ENCODE assay signal across 8 cellular contexts in the genomic region with DNA sequence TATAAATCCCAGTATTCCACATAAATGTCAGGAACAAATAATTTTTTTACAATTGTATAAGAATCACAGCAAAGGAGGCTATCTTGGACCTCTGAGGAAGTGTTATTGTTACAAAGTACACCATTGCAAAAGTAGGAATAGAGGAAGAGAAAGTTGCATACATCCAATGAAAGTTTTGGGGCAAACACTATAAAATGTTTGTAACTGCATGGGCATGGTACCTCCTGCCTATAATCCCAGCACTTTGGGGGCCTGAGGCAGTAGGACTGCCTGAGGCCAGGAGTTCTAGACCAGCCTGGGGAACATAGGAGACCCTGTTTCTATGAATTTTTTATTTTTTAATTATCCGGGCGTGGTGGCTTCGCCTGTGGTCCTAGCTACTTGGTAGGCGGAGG. TPM values are rescaled to one million over a fixed set of nuclear protein-coding genes. Genes with fewer than 3 reads are reported as not detected.
A peak's percentile ranks its signal among the peaks of the same experiment; 100 is the strongest.
DNase-seq lines count a peak whose midpoint lies in the region; ATAC-seq and TF ChIP-seq lines count a peak whose summit lies in the region.

No MANE protein-coding gene starts in this region.

- peak overlapping the region; percentile 90 for H3K4me3 Mint-ChIP-seq in osteocyte (ENCODE audit: unreplicated experiment)

- no peaks in the 10 kb centered on the region for H3K27me3 Mint-ChIP-seq in osteocyte (ENCODE audit: unreplicated experiment)

- peak overlapping the region; percentile 60 for H3K9ac ChIP-seq in DND-41 (ENCODE audit: low read depth, low read length)
- peak overlapping the region; percentile 85 for H3K9ac ChIP-seq in NT2/D1 (ENCODE audit: insufficient read length, low read depth)
- peak overlapping the region; percentile 67 to 82 for H3K9ac ChIP-seq in duodenal mucosa (ENCODE audit: low read depth in 1 of 2, low read length in 2 of 2)

- peaks cover 20% of the 10 kb centered on the region for H4K20me1 ChIP-seq in DND-41 (ENCODE audit: insufficient read depth, low read length)

- peak overlapping the region; percentile 81 for H2AFZ ChIP-seq in DND-41 (ENCODE audit: low read depth, low read length)

- H3K27me3 ChIP-seq in DND-41 (ENCODE audit: insufficient read depth, low read length, poor library complexity) (no peaks in the 10 kb centered on the region), NT2/D1 (ENCODE audit: insufficient read depth, insufficient read length) (no peaks in the 10 kb centered on the region), duodenal mucosa (ENCODE audit: control insufficient read depth in 1 of 2, insufficient read depth in 2 of 2, low read length in 2 of 2) (no peaks in the 10 kb centered on the region)

- no peaks in the 10 kb centered on the region for H3K9me3 ChIP-seq in DND-41 (ENCODE audit: insufficient read depth, low read length, severe bottlenecking)
- no peaks in the 10 kb centered on the region for H3K9me3 ChIP-seq in NT2/D1 (ENCODE audit: insufficient read depth, low read length)
- no peaks in the 10 kb centered on the region for H3K9me3 ChIP-seq in duodenal mucosa (ENCODE audit: control insufficient read depth in 1 of 2, low read length in 2 of 2)

- H3K4me3 ChIP-seq in DND-41 (ENCODE audit: low read depth in 1 of 2, low read length in 2 of 2) (peak overlapping the region; percentile 29 to 69; a peak in 3 of 4 replicates), NT2/D1 (ENCODE audit: insufficient read length, low read depth) (peak overlapping the region; percentile 76), duodenal mucosa (ENCODE audit: low read depth in 1 of 2, low read length in 2 of 2) (peak overlapping the region; percentile 93 to 95)

- ATAC-seq in DND-41 (ENCODE audit: insufficient read depth, low read depth) (no peak), GM21786 (IDR thresholded peaks at IDR 0.05; ENCODE audit: unreplicated experiment) (no peak), GM19452 (IDR thresholded peaks at IDR 0.05; ENCODE audit: unreplicated experiment) (no peak)

- peaks cover 33% of the 10 kb centered on the region for H3K4me1 ChIP-seq in DND-41 (ENCODE audit: insufficient read depth, low read length)
- H3K4me1 ChIP-seq in NT2/D1 (ENCODE audit: insufficient read depth, insufficient read length), result no peaks in the 10 kb centered on the region
- peaks cover 10 to 16% of the 10 kb centered on the region in 2 donors for H3K4me1 ChIP-seq in duodenal mucosa (ENCODE audit: control insufficient read depth in 1 of 2, insufficient read depth in 2 of 2, low read length in 2 of 2)

- no peak for TF ChIP-seq CTCF in DND-41 (IDR thresholded peaks at IDR 0.05; ENCODE audit: borderline replicate concordance, extremely low read depth, low read length, poor library complexity, severe bottlenecking)
- TF ChIP-seq CTCF in osteocyte (IDR thresholded peaks at IDR 0.05), result no peak

- H3K36me3 Mint-ChIP-seq in osteocyte (ENCODE audit: unreplicated experiment), result peaks cover 3% of the 10 kb centered on the region

- DNase-seq in DND-41 (no peak), NT2/D1 (ENCODE audit: low read depth, low spot score) (no peak), osteocyte (ENCODE audit: extremely low spot score, unreplicated experiment) (peak; percentile 32), DMS114 treated with DMSO at 0.1 percent for 48 hours (lab: John Stamatoyannopoulos, UW; ENCODE audit: unreplicated experiment) (no peak), DMS53 (lab: John Stamatoyannopoulos, UW) (no peak)

- H3K36me3 ChIP-seq in DND-41 (ENCODE audit: insufficient read depth, low read length), result no peaks in the 10 kb centered on the region
- H3K36me3 ChIP-seq in NT2/D1 (ENCODE audit: insufficient read depth, insufficient read length, low read length), result peaks cover 2% of the 10 kb centered on the region
- no peaks in the 10 kb centered on the region for H3K36me3 ChIP-seq in duodenal mucosa (ENCODE audit: control insufficient read depth in 1 of 2, insufficient read depth in 2 of 2, low read length in 2 of 2)

- no peaks in the 10 kb centered on the region for H3K9me3 Mint-ChIP-seq in osteocyte (ENCODE audit: unreplicated experiment)

- peak overlapping the region; percentile 90 for H3K27ac Mint-ChIP-seq in osteocyte (ENCODE audit: unreplicated experiment)

- H3K27ac ChIP-seq in DND-41 (ENCODE audit: low read length) (peak overlapping the region; percentile 90), duodenal mucosa (ENCODE audit: low read depth, low read length) (peak overlapping the region; percentile 91)

- H3K4me2 ChIP-seq in DND-41 (ENCODE audit: insufficient read depth, low read length), result peak overlapping the region; percentile 69

- peaks cover 34% of the 10 kb centered on the region for H3K4me1 Mint-ChIP-seq in osteocyte (ENCODE audit: unreplicated experiment)

- H3K79me2 ChIP-seq in DND-41 (ENCODE audit: insufficient read depth, low read length), result peaks cover 33% of the 10 kb centered on the region

RNA-seq across cellular contexts. Expression of a gene that starts 0.8 kb away (rescaled TPM):
- 44.3 and 48.1 TPM in 2 replicates for total RNA-seq in osteocyte

RNA-seq across cellular contexts. Expression of a gene that starts 28.0 kb away (rescaled TPM):
- total RNA-seq in osteocyte, result 54.1 and 56.4 TPM in 2 replicates

RNA-seq across cellular contexts. Expression of a gene that starts 51.8 kb away (rescaled TPM):
- total RNA-seq in osteocyte, result 25.6 and 26.4 TPM in 2 replicates
